In the genomic region with DNA sequence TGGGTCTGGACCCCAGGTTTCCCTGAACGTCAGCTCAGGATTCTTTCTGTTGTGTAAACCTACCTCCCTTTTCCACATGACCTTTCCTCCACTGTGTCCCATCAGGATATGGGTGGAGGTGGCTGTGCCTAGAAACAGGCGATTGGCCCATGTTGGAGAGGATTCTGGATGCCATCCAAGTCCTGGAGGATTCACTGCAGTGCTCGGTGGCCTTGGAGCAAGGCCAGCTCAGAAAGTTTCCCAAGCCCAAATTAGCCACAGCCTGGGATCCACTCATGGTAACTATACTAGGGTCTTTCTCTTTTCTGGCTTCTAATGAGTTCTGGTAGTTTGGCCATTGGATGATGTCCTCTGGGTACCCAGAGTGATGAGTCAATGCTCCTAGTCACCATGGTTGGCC, we compare ENCODE assay signal across 1 cellular context.
TF ChIP-seq lines count a peak whose summit lies in the region.

No MANE protein-coding gene starts in this region.

TF ChIP-seq in GM23338, 12 proteins besides CTCF, POLR2A, EP300 and RAD21 (continued from another document):
- TF ChIP-seq, protein P1, sequence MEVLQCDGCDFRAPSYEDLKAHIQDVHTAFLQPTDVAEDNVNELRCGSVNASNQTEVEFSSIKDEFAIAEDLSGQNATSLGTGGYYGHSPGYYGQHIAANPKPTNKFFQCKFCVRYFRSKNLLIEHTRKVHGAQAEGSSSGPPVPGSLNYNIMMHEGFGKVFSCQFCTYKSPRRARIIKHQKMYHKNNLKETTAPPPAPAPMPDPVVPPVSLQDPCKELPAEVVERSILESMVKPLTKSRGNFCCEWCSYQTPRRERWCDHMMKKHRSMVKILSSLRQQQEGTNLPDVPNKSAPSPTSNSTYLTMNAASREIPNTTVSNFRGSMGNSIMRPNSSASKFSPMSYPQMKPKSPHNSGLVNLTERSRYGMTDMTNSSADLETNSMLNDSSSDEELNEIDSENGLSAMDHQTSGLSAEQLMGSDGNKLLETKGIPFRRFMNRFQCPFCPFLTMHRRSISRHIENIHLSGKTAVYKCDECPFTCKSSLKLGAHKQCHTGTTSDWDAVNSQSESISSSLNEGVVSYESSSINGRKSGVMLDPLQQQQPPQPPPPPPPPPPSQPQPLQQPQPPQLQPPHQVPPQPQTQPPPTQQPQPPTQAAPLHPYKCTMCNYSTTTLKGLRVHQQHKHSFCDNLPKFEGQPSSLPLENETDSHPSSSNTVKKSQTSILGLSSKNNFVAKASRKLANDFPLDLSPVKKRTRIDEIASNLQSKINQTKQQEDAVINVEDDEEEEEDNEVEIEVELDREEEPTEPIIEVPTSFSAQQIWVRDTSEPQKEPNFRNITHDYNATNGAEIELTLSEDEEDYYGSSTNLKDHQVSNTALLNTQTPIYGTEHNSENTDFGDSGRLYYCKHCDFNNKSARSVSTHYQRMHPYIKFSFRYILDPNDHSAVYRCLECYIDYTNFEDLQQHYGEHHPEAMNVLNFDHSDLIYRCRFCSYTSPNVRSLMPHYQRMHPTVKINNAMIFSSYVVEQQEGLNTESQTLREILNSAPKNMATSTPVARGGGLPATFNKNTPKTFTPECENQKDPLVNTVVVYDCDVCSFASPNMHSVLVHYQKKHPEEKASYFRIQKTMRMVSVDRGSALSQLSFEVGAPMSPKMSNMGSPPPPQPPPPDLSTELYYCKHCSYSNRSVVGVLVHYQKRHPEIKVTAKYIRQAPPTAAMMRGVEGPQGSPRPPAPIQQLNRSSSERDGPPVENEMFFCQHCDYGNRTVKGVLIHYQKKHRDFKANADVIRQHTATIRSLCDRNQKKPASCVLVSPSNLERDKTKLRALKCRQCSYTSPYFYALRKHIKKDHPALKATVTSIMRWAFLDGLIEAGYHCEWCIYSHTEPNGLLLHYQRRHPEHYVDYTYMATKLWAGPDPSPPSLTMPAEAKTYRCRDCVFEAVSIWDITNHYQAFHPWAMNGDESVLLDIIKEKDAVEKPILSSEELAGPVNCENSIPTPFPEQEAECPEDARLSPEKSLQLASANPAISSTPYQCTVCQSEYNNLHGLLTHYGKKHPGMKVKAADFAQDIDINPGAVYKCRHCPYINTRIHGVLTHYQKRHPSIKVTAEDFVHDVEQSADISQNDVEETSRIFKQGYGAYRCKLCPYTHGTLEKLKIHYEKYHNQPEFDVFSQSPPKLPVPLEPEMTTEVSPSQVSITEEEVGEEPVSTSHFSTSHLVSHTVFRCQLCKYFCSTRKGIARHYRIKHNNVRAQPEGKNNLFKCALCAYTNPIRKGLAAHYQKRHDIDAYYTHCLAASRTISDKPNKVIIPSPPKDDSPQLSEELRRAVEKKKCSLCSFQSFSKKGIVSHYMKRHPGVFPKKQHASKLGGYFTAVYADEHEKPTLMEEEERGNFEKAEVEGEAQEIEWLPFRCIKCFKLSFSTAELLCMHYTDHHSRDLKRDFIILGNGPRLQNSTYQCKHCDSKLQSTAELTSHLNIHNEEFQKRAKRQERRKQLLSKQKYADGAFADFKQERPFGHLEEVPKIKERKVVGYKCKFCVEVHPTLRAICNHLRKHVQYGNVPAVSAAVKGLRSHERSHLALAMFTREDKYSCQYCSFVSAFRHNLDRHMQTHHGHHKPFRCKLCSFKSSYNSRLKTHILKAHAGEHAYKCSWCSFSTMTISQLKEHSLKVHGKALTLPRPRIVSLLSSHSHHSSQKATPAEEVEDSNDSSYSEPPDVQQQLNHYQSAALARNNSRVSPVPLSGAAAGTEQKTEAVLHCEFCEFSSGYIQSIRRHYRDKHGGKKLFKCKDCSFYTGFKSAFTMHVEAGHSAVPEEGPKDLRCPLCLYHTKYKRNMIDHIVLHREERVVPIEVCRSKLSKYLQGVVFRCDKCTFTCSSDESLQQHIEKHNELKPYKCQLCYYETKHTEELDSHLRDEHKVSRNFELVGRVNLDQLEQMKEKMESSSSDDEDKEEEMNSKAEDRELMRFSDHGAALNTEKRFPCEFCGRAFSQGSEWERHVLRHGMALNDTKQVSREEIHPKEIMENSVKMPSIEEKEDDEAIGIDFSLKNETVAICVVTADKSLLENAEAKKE (CRISPR knock-in tag; IDR thresholded peaks at IDR 0.05), result no peak
